32 cellular contexts compared by ENCODE assay signal in the genomic region with DNA sequence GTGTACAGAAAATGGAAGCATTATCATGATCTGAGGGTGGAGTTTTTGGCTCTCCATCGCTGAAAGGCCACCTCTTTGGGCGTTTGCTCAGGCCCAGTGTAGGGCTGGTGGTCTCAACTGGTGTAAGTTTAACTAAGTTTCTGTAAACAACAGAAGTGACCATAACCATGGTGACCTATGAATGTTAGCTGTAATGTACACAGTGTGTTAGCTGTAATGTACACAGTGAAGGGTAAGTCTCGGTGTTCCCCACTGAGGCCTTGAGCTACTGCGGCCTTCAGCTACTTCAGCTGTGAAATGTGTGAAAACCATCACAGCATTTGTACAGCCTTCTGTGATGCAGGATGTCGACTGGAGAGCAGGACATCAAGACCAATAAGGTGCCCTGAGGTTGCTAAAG.
"Had no signal": no experiment of that assay in that cellular context is flagged by ENCODE, and none has a peak within 500 bp of the region (broad histone marks: within the 10 kb centered on the region; RNA-seq: fewer than 3 reads in every experiment).

No MANE protein-coding gene starts in this region.

- H3K27me3 ChIP-seq: body of pancreas, cardiac muscle cell, colonic mucosa, foreskin keratinocyte, gastrocnemius medialis, heart left ventricle had no signal

- H3K9me3 ChIP-seq: colonic mucosa, gastrocnemius medialis had no signal

- H3K4me1 Mint-ChIP-seq: endodermal cell had no signal

- H3K9me3 Mint-ChIP-seq: activated CD8-positive, alpha-beta T cell treated with anti-CD3 and anti-CD28 coated beads for 36 hours; activated T-helper 17 cell treated with anti-CD3 and anti-CD28 coated beads, Interleukin-2, amount 50 U/mL, for 72 hours had no signal

- H3K27ac Mint-ChIP-seq: activated CD4-positive, alpha-beta T cell treated with anti-CD3 and anti-CD28 coated beads for 36 hours; activated CD8-positive, alpha-beta T cell treated with anti-CD3 and anti-CD28 coated beads for 36 hours; activated naive CD8-positive, alpha-beta T cell; activated T-helper 17 cell treated with anti-CD3 and anti-CD28 coated beads, Interleukin-2, amount 50 U/mL, for 72 hours; endodermal cell; T-cell; T-helper 1 cell treated with Interleukin-12 subunit alpha and Interleukin-12 subunit beta and Interleukin-4 antibody, amounts not matched to agents 30 μg/mL and 1 μg/mL, for 36 hours had no signal

- H3K4me3 ChIP-seq: body of pancreas, cardiac muscle cell, colonic mucosa, dorsolateral prefrontal cortex, gastrocnemius medialis, heart left ventricle had no signal

- H3K4me1 ChIP-seq: body of pancreas, colonic mucosa, foreskin keratinocyte, gastrocnemius medialis had no signal

- H3K27ac ChIP-seq: body of pancreas, cardiac muscle cell, colonic mucosa, dorsolateral prefrontal cortex, foreskin keratinocyte, gastrocnemius medialis, heart left ventricle had no signal

- H3K36me3 Mint-ChIP-seq: T-cell had no signal

- H3K36me3 ChIP-seq: cardiac muscle cell, colonic mucosa, gastrocnemius medialis, heart left ventricle had no signal

- ATAC-seq: activated CD4-positive, alpha-beta T cell treated with anti-CD3 and anti-CD28 coated beads for 36 hours; activated CD8-positive, alpha-beta T cell treated with anti-CD3 and anti-CD28 coated beads for 36 hours; activated T-cell treated with anti-CD3 and anti-CD28 coated beads, Interleukin-2, amount 50 U/mL, for 4 hours; activated T-helper 17 cell treated with anti-CD3 and anti-CD28 coated beads, Interleukin-2, amount 50 U/mL, for 72 hours; body of pancreas; esophagus mucosa; foreskin keratinocyte; gastrocnemius medialis; heart left ventricle; T-cell had no signal

- DNase-seq: activated CD4-positive, alpha-beta T cell treated with anti-CD3 and anti-CD28 coated beads for 36 hours; activated CD4-positive, alpha-beta T cell treated with anti-CD3 and anti-CD28 coated beads, Interleukin-2, amount 50 U/mL, for 1 hour; activated CD4-positive, alpha-beta T cell treated with anti-CD3 and anti-CD28 coated beads, Interleukin-2, amount 50 U/mL, for 48 hours; activated CD4-positive, CD25-positive, alpha-beta regulatory T cell; activated CD4-positive, CD25-positive, alpha-beta regulatory T cell treated with anti-CD3 and anti-CD28 coated beads, Interleukin-2, amount 50 U/mL, for 72 hours; activated CD8-positive, alpha-beta memory T cell treated with anti-CD3 and anti-CD28 coated beads for 24 hours; activated CD8-positive, alpha-beta T cell treated with anti-CD3 and anti-CD28 coated beads for 36 hours; activated effector memory CD4-positive, alpha-beta T cell treated with Interleukin-2 at 50 U/mL for 16 hours; activated gamma-delta T cell treated with Interleukin-2 at 50 U/mL for 16 hours; activated naive CD4-positive, alpha-beta T cell treated with anti-CD3 and anti-CD28 coated beads, Interleukin-2, amount 50 U/mL, for 16 hours; activated naive CD4-positive, alpha-beta T cell treated with Interleukin-2 at 50 U/mL for 16 hours; activated T-cell treated with anti-CD3 and anti-CD28 coated beads, Interleukin-2, amount 50 U/mL, for 4 hours; amniotic stem cell; anterior cingulate cortex; body of pancreas; central memory CD4-positive, alpha-beta T cell; cerebellar nuclear complex; colonic mucosa; dorsolateral prefrontal cortex; effector memory CD4-positive, alpha-beta T cell; endodermal cell; foreskin keratinocyte; gastrocnemius medialis; glutamatergic neuron; heart left ventricle; T-cell; T1000 had no signal

- H3K4me3 Mint-ChIP-seq: activated CD4-positive, alpha-beta T cell treated with anti-CD3 and anti-CD28 coated beads for 36 hours; activated CD8-positive, alpha-beta T cell treated with anti-CD3 and anti-CD28 coated beads for 36 hours; activated naive CD8-positive, alpha-beta T cell; activated T-cell treated with anti-CD3 and anti-CD28 coated beads, Interleukin-2, amount 50 U/mL, for 4 hours; activated T-helper 17 cell treated with anti-CD3 and anti-CD28 coated beads, Interleukin-2, amount 50 U/mL, for 72 hours; endodermal cell; T-cell; T-helper 1 cell treated with Interleukin-12 subunit alpha and Interleukin-12 subunit beta and Interleukin-4 antibody, amounts not matched to agents 30 μg/mL and 1 μg/mL, for 36 hours had no signal
